In the genomic region with DNA sequence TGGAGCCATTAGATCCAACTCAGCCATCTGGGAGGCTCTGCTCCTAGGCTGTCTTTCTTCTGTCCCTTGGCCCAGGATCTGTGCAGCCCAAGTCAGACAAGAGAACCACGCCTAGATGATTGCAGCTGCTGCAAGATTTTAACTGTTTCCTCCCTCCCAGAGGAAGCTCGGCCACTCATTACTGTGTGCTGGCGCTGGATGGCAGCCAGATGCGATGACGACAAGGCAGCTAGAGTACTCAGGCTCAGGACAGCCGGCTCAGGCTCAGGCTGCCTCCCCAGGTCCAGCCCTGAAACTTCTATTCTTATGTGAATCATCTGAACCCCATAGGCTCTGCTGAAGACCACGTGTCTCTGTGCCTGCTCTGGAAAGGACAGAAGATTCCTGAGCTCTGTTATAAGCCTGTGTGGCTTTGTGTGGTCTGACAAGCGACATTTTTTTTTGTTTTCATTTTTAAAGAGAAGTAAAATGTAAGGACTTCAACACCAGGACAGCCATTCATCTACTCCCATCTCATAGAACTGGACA, we compare ENCODE assay signal across 1 cellular context.
TF ChIP-seq lines count a peak whose summit lies in the region.

No MANE protein-coding gene starts in this region.

TF ChIP-seq in K562, 482 proteins besides CTCF, POLR2A, EP300 and RAD21 (continued from another document):
- TF ChIP-seq, protein P1, sequence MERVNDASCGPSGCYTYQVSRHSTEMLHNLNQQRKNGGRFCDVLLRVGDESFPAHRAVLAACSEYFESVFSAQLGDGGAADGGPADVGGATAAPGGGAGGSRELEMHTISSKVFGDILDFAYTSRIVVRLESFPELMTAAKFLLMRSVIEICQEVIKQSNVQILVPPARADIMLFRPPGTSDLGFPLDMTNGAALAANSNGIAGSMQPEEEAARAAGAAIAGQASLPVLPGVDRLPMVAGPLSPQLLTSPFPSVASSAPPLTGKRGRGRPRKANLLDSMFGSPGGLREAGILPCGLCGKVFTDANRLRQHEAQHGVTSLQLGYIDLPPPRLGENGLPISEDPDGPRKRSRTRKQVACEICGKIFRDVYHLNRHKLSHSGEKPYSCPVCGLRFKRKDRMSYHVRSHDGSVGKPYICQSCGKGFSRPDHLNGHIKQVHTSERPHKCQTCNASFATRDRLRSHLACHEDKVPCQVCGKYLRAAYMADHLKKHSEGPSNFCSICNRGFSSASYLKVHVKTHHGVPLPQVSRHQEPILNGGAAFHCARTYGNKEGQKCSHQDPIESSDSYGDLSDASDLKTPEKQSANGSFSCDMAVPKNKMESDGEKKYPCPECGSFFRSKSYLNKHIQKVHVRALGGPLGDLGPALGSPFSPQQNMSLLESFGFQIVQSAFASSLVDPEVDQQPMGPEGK (CRISPR knock-in tag; IDR thresholded peaks at IDR 0.05; ENCODE audit: borderline replicate concordance) = no peak
- TF ChIP-seq PTTG1 (tag; IDR thresholded peaks at IDR 0.05; ENCODE audit: low read depth) (no peak), ZNF584 (CRISPR knock-in tag; IDR thresholded peaks at IDR 0.05; ENCODE audit: low read depth) (no peak), STAT5A (IDR thresholded peaks at IDR 0.05; ENCODE audit: borderline replicate concordance, low read length) (no peak), ZNF197 (CRISPR knock-in tag; IDR thresholded peaks at IDR 0.05; ENCODE audit: low read depth) (no peak), ZNF780A (CRISPR knock-in tag; IDR thresholded peaks at IDR 0.05) (no peak), ZNF444 (CRISPR knock-in tag; IDR thresholded peaks at IDR 0.05) (no peak), ZSCAN32 (CRISPR knock-in tag; IDR thresholded peaks at IDR 0.05) (no peak), NCOA1 (IDR thresholded peaks at IDR 0.05; ENCODE audit: low read depth) (no peak), ETV6 (IDR thresholded peaks at IDR 0.05; ENCODE audit: borderline replicate concordance in 1 of 2, low read depth in 2 of 2, low read length in 1 of 2) (no peak), ETV6 (CRISPR knock-in tag; IDR thresholded peaks at IDR 0.05; ENCODE audit: borderline replicate concordance) (no peak), JUNB (CRISPR knock-in tag; conservative IDR thresholded peaks at IDR 0.05) (no peak), ZNF212 (CRISPR knock-in tag; IDR thresholded peaks at IDR 0.05) (no peak), ZNF589 (CRISPR knock-in tag; IDR thresholded peaks at IDR 0.05; ENCODE audit: low read depth) (0 out of 2 replicates have a peak, but pooled peaks have one; percentile 38), NR2C2 (CRISPR knock-in tag; IDR thresholded peaks at IDR 0.05) (no peak), NR2C2 (tag; IDR thresholded peaks at IDR 0.05) (no peak), HDAC8 (tag; IDR thresholded peaks at IDR 0.05) (no peak), CBX1 (IDR thresholded peaks at IDR 0.05; ENCODE audit: low read depth) (no peak), ZNF165 (CRISPR knock-in tag; IDR thresholded peaks at IDR 0.05; ENCODE audit: borderline replicate concordance) (no peak), HMGN3 (IDR thresholded peaks at IDR 0.05; ENCODE audit: borderline replicate concordance, extremely low read depth, insufficient read length, low read depth, low read length) (no peak), SMARCA4 (IDR thresholded peaks at IDR 0.05) (0 out of 2 replicates have a peak, but pooled peaks have one; percentile 25), BCL6 (CRISPR knock-in tag; IDR thresholded peaks at IDR 0.05) (no peak), ARID1B (IDR thresholded peaks at IDR 0.05) (peak; percentile 52), CCAR2 (IDR thresholded peaks at IDR 0.05; ENCODE audit: low read depth, low read length) (no peak), JUN (IDR thresholded peaks at IDR 0.05; ENCODE audit: borderline replicate concordance, low read depth, low read length) (peak; percentile 41; the same call in 1 of the 2 replicates), JUN (CRISPR knock-in tag; IDR thresholded peaks at IDR 0.05; ENCODE audit: borderline replicate concordance) (no peak), LEF1 (IDR thresholded peaks at IDR 0.05) (no peak), ZNF431 (CRISPR knock-in tag; IDR thresholded peaks at IDR 0.05) (no peak), MTA3 (IDR thresholded peaks at IDR 0.05; ENCODE audit: borderline replicate concordance) (0 out of 2 replicates have a peak, but pooled peaks have one; percentile 44), KDM1A (IDR thresholded peaks at IDR 0.05) (no peak), RBBP5 (IDR thresholded peaks at IDR 0.05; ENCODE audit: borderline replicate concordance, insufficient read depth, low read length, poor library complexity, severe bottlenecking) (no peak)
- TF ChIP-seq, protein P2, sequence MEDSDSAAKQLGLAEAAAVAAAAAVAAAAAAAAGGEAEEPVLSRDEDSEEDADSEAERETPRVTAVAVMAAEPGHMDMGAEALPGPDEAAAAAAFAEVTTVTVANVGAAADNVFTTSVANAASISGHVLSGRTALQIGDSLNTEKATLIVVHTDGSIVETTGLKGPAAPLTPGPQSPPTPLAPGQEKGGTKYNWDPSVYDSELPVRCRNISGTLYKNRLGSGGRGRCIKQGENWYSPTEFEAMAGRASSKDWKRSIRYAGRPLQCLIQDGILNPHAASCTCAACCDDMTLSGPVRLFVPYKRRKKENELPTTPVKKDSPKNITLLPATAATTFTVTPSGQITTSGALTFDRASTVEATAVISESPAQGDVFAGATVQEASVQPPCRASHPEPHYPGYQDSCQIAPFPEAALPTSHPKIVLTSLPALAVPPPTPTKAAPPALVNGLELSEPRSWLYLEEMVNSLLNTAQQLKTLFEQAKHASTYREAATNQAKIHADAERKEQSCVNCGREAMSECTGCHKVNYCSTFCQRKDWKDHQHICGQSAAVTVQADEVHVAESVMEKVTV (CRISPR knock-in tag; IDR thresholded peaks at IDR 0.05) = no peak
- TF ChIP-seq, protein P3, sequence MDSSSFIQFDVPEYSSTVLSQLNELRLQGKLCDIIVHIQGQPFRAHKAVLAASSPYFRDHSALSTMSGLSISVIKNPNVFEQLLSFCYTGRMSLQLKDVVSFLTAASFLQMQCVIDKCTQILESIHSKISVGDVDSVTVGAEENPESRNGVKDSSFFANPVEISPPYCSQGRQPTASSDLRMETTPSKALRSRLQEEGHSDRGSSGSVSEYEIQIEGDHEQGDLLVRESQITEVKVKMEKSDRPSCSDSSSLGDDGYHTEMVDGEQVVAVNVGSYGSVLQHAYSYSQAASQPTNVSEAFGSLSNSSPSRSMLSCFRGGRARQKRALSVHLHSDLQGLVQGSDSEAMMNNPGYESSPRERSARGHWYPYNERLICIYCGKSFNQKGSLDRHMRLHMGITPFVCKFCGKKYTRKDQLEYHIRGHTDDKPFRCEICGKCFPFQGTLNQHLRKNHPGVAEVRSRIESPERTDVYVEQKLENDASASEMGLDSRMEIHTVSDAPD (CRISPR knock-in tag; IDR thresholded peaks at IDR 0.05) = no peak
- TF ChIP-seq, protein P4, sequence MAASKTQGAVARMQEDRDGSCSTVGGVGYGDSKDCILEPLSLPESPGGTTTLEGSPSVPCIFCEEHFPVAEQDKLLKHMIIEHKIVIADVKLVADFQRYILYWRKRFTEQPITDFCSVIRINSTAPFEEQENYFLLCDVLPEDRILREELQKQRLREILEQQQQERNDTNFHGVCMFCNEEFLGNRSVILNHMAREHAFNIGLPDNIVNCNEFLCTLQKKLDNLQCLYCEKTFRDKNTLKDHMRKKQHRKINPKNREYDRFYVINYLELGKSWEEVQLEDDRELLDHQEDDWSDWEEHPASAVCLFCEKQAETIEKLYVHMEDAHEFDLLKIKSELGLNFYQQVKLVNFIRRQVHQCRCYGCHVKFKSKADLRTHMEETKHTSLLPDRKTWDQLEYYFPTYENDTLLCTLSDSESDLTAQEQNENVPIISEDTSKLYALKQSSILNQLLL (CRISPR knock-in tag; IDR thresholded peaks at IDR 0.05; ENCODE audit: borderline replicate concordance) = no peak
- TF ChIP-seq, protein P5, sequence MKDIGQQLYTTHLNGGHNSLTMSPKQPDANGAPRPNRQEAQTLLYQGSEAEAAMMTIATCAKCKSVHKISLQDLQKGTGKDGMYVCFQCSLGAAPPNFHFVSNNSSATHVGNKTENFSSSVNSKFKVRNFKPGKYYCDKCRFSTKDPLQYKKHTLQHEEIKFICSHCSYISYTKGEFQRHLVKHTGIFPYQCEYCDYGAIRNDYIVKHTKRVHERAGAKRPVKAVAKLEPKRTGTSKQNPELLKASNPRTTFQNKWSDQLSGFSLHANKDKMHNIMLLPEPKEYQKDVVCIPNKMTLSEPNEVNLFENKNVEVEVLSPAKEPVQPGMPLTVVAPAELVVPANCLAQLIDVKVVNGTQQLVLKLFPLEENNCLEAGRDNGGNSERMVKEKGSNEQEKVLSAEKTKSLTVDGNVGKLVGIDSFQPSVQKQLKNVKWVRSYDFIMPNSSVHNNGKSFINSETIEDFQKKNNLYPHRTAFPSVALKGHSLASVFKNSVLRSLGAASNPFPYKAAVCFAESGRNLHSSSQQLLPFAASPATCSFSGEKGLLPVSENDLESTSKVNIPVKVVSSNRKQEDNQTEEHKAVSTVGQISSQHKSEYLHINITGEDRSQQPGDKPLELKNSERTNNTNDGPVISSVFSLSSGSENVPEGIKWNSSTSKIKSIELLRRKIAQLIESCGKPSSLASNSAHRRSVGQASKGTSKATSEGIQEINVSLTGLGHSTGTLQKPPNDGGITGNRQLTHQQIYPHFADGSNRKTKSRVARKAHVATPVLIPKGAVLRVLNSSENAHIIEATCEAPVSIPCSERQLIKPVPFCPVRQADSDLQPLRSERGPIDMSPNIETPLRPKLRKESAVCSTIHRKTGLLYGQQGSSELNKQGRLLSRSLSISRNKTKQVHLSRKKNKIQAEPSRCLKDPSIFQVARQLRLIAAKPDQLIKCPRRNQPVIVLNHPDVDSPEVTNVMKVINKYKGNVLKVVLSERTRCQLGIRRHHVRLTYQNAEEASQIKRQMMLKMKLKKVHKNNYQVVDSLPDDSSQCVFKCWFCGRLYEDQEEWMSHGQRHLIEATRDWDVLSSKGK (CRISPR knock-in tag; IDR thresholded peaks at IDR 0.05) = no peak
